7 cellular contexts compared by ENCODE assay signal in genomic region chr1:182389619-182390047, GRCh38. TPM values are rescaled to one million over a fixed set of nuclear protein-coding genes. Genes with fewer than 3 reads are reported as not detected.
A peak's percentile ranks its signal among the peaks of the same experiment; 100 is the strongest.
DNase-seq lines count a peak whose midpoint lies in the region; ATAC-seq and TF ChIP-seq lines count a peak whose summit lies in the region.

No MANE protein-coding gene starts in this region.

- peaks cover 59% of the 10 kb centered on the region for H3K36me3 ChIP-seq in mesodermal cell (ENCODE audit: control insufficient read depth, insufficient read depth, low read length)
- H3K36me3 ChIP-seq in vagina = peaks cover 0 to 63% of the 10 kb centered on the region in 2 donors

- WGBS in mesodermal cell (ENCODE audit: insufficient coverage in 2 of 2), 2 experiments = 1 to 8% methylated on average over 7 to 12 of the region's 13 CpGs

- DNase-seq in GM12864 (ENCODE audit: low read depth) (no peak), NCI-H526 treated with DMSO at 0.1 percent for 48 hours (lab: John Stamatoyannopoulos, UW) (peak; percentile 66), caudate nucleus (lab: John Stamatoyannopoulos, UW) (peak in 11 of 61 donors; percentile 9 to 39 (median 31)), vagina (ENCODE audit: extremely low spot score in 2 of 2) (no peak), NCI-H748 treated with DMSO at 0.1 percent for 48 hours (lab: John Stamatoyannopoulos, UW) (no peak)

- H3K27ac ChIP-seq in caudate nucleus (ENCODE audit: low read depth, low read length) = peak overlapping the region; percentile 96
- H3K27ac ChIP-seq in mesodermal cell (ENCODE audit: low read depth, low read length, severe bottlenecking) = no peak overlapping the region
- H3K27ac ChIP-seq in vagina = peak overlapping the region; percentile 97

- ATAC-seq in HG02938 (IDR thresholded peaks at IDR 0.05; ENCODE audit: unreplicated experiment) = no peak

- TF ChIP-seq POLR2A in vagina (IDR thresholded peaks at IDR 0.05) = no peak

- H3K9me3 ChIP-seq in mesodermal cell (ENCODE audit: control insufficient read depth, low read length) (no peaks in the 10 kb centered on the region), vagina (no peaks in the 10 kb centered on the region)

- H3K27me3 ChIP-seq in vagina = no peaks in the 10 kb centered on the region

- intact Hi-C loops in vagina (cut with DNase I) = loop anchor here (2.0 to 10.0 kb wide), 2 partner anchors 95 to 193 kb away; no protein-coding TSS in a partner anchor

- H3K4me3 ChIP-seq in GM12864 (ENCODE audit: low read depth, low read length) (peak overlapping the region; percentile 69), mesodermal cell (ENCODE audit: extremely low read depth, insufficient read depth, low read length, poor library complexity, severe bottlenecking) (peak overlapping the region; percentile 96), vagina (peak overlapping the region; percentile 81 to 88)

- H3K4me1 ChIP-seq in mesodermal cell (ENCODE audit: control insufficient read depth, insufficient read depth, low read length, poor library complexity, severe bottlenecking) = peaks cover 6% of the 10 kb centered on the region
- H3K4me1 ChIP-seq in vagina = peaks cover 53% of the 10 kb centered on the region

- TF ChIP-seq CTCF in GM12864 (IDR thresholded peaks at IDR 0.05; ENCODE audit: low read depth, low read length, missing control alignments) (no peak), vagina (IDR thresholded peaks at IDR 0.05) (no peak)

RNA-seq across cellular contexts. Expression of gene GLUL, which starts 2.0 kb away (rescaled TPM):
- polyA plus RNA-seq in mesodermal cell (2013, experiment 1 of 2) = 187 TPM
- polyA plus RNA-seq in mesodermal cell (2013, experiment 2 of 2) = 164 TPM
- 2,462 TPM for total RNA-seq in vagina

RNA-seq across cellular contexts. Expression of gene TEDDM1, which starts 10.8 kb away (rescaled TPM):
- not detected for polyA plus RNA-seq in mesodermal cell (2013, experiment 1 of 2)
- polyA plus RNA-seq in mesodermal cell (2013, experiment 2 of 2) = not detected
- not detected for total RNA-seq in vagina
